In genomic region chr2:197208841-197209240, GRCh38 we compare ENCODE assay signal across 9 cellular contexts.
A peak's percentile ranks its signal among the peaks of the same experiment; 100 is the strongest.
DNase-seq lines count a peak whose midpoint lies in the region; ATAC-seq, FAIRE-seq and TF ChIP-seq lines count a peak whose summit lies in the region.
"Had no signal": no experiment of that assay in that cellular context is flagged by ENCODE, and none has a peak within 500 bp of the region (broad histone marks: within the 10 kb centered on the region; RNA-seq: fewer than 3 reads in every experiment).

No MANE protein-coding gene starts in this region.

- H3K27ac ChIP-seq in OCI-LY7 (ENCODE audit: low read depth, low read length, poor library complexity, severe bottlenecking) (peak overlapping the region; percentile 96), endodermal cell (ENCODE audit: low read depth, low read length) (no peak overlapping the region), vagina (no peak overlapping the region), right cardiac atrium (ENCODE audit: low read length) (no peak overlapping the region)

- TF ChIP-seq POLR2A in vagina (IDR thresholded peaks at IDR 0.05): no peak

- no peak for ATAC-seq in right cardiac atrium

- H3K27me3 Mint-ChIP-seq in nephron (ENCODE audit: low read depth) (no peaks in the 10 kb centered on the region), endodermal cell (ENCODE audit: insufficient read depth) (no peaks in the 10 kb centered on the region)

- H3K36me3 ChIP-seq in GM06990 (ENCODE audit: control insufficient read depth, insufficient read depth, low read length): peaks cover 1% of the 10 kb centered on the region
- no peaks in the 10 kb centered on the region for H3K36me3 ChIP-seq in OCI-LY7 (ENCODE audit: insufficient read depth, low read length)
- no peaks in the 10 kb centered on the region for H3K36me3 ChIP-seq in bronchial epithelial cell (ENCODE audit: control insufficient read depth, insufficient read depth, low read length)
- no peaks in the 10 kb centered on the region for H3K36me3 ChIP-seq in endodermal cell (ENCODE audit: control insufficient read depth, insufficient read depth, low read length)
- H3K36me3 ChIP-seq in vagina: no peaks in the 10 kb centered on the region

- FAIRE-seq in bronchial epithelial cell (lab: Jason Lieb, UNC): no peak

- no peaks in the 10 kb centered on the region for H4K20me1 ChIP-seq in OCI-LY7 (ENCODE audit: insufficient read depth, low read length)

- 0 to 33% methylated on average over 2 to 3 of the region's 3 CpGs for WGBS in endodermal cell (ENCODE audit: insufficient coverage in 1 of 2, insufficient read length in 1 of 2), 2 experiments
- 24% methylated on average over 3 of the region's 3 CpGs for WGBS in right cardiac atrium

- BruUV-seq in OCI-LY7 (replicated peaks; lab: Mats Ljungman, UMichigan): no TSS peak

- no peak overlapping the region for H3K9ac ChIP-seq in endodermal cell (ENCODE audit: extremely low read depth, low read length, poor library complexity, severe bottlenecking)

- no peaks in the 10 kb centered on the region for H3K9me2 ChIP-seq in OCI-LY7 (ENCODE audit: insufficient read depth, low read length)

- peaks cover 78% of the 10 kb centered on the region for H3K79me2 ChIP-seq in OCI-LY7 (ENCODE audit: insufficient read depth, low read depth, low read length)

- H3K4me1 ChIP-seq in OCI-LY7 (ENCODE audit: insufficient read depth, low read length, poor library complexity, severe bottlenecking): peaks cover 93% of the 10 kb centered on the region
- peaks cover 7% of the 10 kb centered on the region for H3K4me1 ChIP-seq in endodermal cell (ENCODE audit: control insufficient read depth, insufficient read depth, low read length)
- peaks cover 43% of the 10 kb centered on the region for H3K4me1 ChIP-seq in vagina
- H3K4me1 ChIP-seq in right cardiac atrium (ENCODE audit: control insufficient read depth, insufficient read depth, low read length): peaks cover 13% of the 10 kb centered on the region

- H3K27me3 ChIP-seq in GM06990 (replicated peaks; ENCODE audit: control insufficient read depth, insufficient read depth, low read length) (no peaks in the 10 kb centered on the region), bronchial epithelial cell (ENCODE audit: control insufficient read depth, insufficient read depth, low read length) (no peaks in the 10 kb centered on the region), endodermal cell (ENCODE audit: control insufficient read depth, insufficient read depth, low read length, poor library complexity, severe bottlenecking) (no peaks in the 10 kb centered on the region), vagina (no peaks in the 10 kb centered on the region), right cardiac atrium (ENCODE audit: control insufficient read depth, insufficient read depth) (no peaks in the 10 kb centered on the region)

- H3K9me3 ChIP-seq in OCI-LY7 (ENCODE audit: low read length) (no peaks in the 10 kb centered on the region), endodermal cell (ENCODE audit: control insufficient read depth, low read length) (no peaks in the 10 kb centered on the region), vagina (no peaks in the 10 kb centered on the region), right cardiac atrium (ENCODE audit: control insufficient read depth, low read length) (no peaks in the 10 kb centered on the region)

- H2AFZ ChIP-seq in OCI-LY7 (ENCODE audit: low read length): peak overlapping the region; percentile 27; the same call in 1 of the 2 replicates

- peak overlapping the region; percentile 25; the same call in 1 of the 2 replicates for H3K4me3 ChIP-seq in GM06990 (replicated peaks; ENCODE audit: low read depth, low read length)
- H3K4me3 ChIP-seq in OCI-LY7 (ENCODE audit: low read depth, low read length, poor library complexity, severe bottlenecking): peak overlapping the region; percentile 45
- no peak overlapping the region for H3K4me3 ChIP-seq in bronchial epithelial cell (ENCODE audit: low read depth, low read length)
- H3K4me3 ChIP-seq in endodermal cell (ENCODE audit: low read length): no peak overlapping the region
- H3K4me3 ChIP-seq in vagina: no peak overlapping the region
- no peak overlapping the region for H3K4me3 ChIP-seq in right cardiac atrium (ENCODE audit: low read length)

- DNase-seq in GM06990 (ENCODE audit: extremely low read depth, insufficient read length) (no peak), OCI-LY7 (ENCODE audit: low spot score) (peak; percentile 46), bronchial epithelial cell (ENCODE audit: low read depth) (peak; percentile 50), endodermal cell (no peak), vagina (ENCODE audit: extremely low spot score in 2 of 2) (no peak), right cardiac atrium (no peak), RPMI8226 (no peak)
- DNase-seq: amniotic stem cell had no signal

- POLR2A ChIA-PET in OCI-LY7 (lab: Charles Lee): interaction anchor here (0.7 to 4.9 kb wide), 11 partner anchors 11 to 226 kb away, joined by 3 to 79 read pairs (median 4); partner anchors contain the start of gene ANKRD44

- intact Hi-C loops in OCI-LY7 (cut with micrococcal nuclease; ENCODE audit: unreplicated experiment): loop anchor here (1.0 to 5.0 kb wide), 3 partner anchors 10 to 308 kb away; partner anchors contain the start of gene MOB4
- intact Hi-C loops in vagina (cut with DNase I): no loop called here
- intact Hi-C loops in right cardiac atrium (cut with DNase I): loop anchor here in 1 of 4 donors (10.0 kb wide), 1 partner anchor 46 kb away; no protein-coding TSS in a partner anchor

- peak overlapping the region; percentile 68 for H3K4me2 ChIP-seq in OCI-LY7 (ENCODE audit: low read length)

- H3K9me3 Mint-ChIP-seq in nephron (no peaks in the 10 kb centered on the region), endodermal cell (no peaks in the 10 kb centered on the region)

- no peak for TF ChIP-seq CTCF in GM06990 (IDR thresholded peaks at IDR 0.05; ENCODE audit: insufficient read depth, low read length, poor library complexity, severe bottlenecking)
- no peak for TF ChIP-seq CTCF in OCI-LY7 (conservative IDR thresholded peaks at IDR 0.05; ENCODE audit: low read length)
- no peak for TF ChIP-seq CTCF in bronchial epithelial cell (IDR thresholded peaks at IDR 0.05; ENCODE audit: insufficient read depth, low read length, severe bottlenecking)
- no peak for TF ChIP-seq CTCF in nephron (IDR thresholded peaks at IDR 0.05; ENCODE audit: unreplicated experiment in 3 of 3)
- no peak for TF ChIP-seq CTCF in endodermal cell (conservative IDR thresholded peaks at IDR 0.05)
- TF ChIP-seq CTCF in vagina (IDR thresholded peaks at IDR 0.05): no peak

- H3K4me1 Mint-ChIP-seq in nephron (peaks cover 90% of the 10 kb centered on the region), endodermal cell (peaks cover 22% of the 10 kb centered on the region)

- no peak overlapping the region for H3K4me3 Mint-ChIP-seq in nephron
- H3K4me3 Mint-ChIP-seq in endodermal cell: no peak overlapping the region

- H3K27ac Mint-ChIP-seq in nephron: peak overlapping the region; percentile 55 to 74 (median 70)
- H3K27ac Mint-ChIP-seq in endodermal cell: no peak overlapping the region

- no peaks in the 10 kb centered on the region for H3K36me3 Mint-ChIP-seq in nephron (ENCODE audit: low read depth)
- H3K36me3 Mint-ChIP-seq in endodermal cell (ENCODE audit: low read depth): no peaks in the 10 kb centered on the region

- CTCF ChIA-PET in OCI-LY7 (lab: Charles Lee; ENCODE audit: unreplicated experiment): interaction anchor here (1.0 to 1.1 kb wide), 2 partner anchors 29 to 103 kb away, joined by 3 to 5 read pairs; no protein-coding TSS in a partner anchor

Comparison
In these comparisons a context has a peak if more than half of its experiments do, and no peak if none do; other contexts are left out.
1. DNase-seq: peak in OCI-LY7 (single experiment) and bronchial epithelial cell (single experiment); none in GM06990 (single experiment), endodermal cell (single experiment), vagina (0 of 2), right cardiac atrium (0 of 3) and RPMI8226 (single experiment).
2. H3K4me3 ChIP-seq: peak in GM06990 (single experiment) and OCI-LY7 (single experiment); none in bronchial epithelial cell (single experiment), endodermal cell (single experiment), vagina (0 of 2) and right cardiac atrium (single experiment).